22 cellular contexts compared by ENCODE assay signal in the genomic region with DNA sequence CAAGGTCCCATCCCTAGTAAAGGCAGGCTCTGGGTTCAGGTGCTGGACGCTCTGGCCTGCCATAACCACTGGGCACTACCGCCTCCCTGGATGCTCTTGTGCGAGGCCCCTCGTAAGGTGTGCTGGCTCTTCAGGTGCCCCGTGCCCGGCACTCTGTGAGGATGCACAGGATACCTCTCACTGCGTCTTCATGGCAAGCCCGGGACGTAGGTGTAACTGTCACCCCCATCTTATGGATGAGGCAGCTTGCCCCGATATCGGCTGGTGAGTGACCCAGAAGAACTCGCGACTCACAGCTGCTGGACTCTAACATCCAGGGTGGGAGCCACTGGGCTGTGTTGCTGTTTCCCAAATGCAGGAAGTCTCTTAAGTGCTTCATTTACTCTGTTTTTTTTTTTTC.
"Had no signal": no experiment of that assay in that cellular context is flagged by ENCODE, and none has a peak within 500 bp of the region (broad histone marks: within the 10 kb centered on the region; RNA-seq: fewer than 3 reads in every experiment).

No MANE protein-coding gene starts in this region.

- H3K4me1 ChIP-seq: colonic mucosa, foreskin keratinocyte, right atrium auricular region, vagina had no signal

- H3K4me1 Mint-ChIP-seq: immature natural killer cell; stimulated activated effector memory CD8-positive, alpha-beta T cell treated with anti-CD3 and anti-CD28 coated beads, Interleukin-12 subunit alpha, Interleukin-12 subunit beta, amount 100 ng/mL, for 72 hours had no signal

- H3K4me3 ChIP-seq: colonic mucosa, dorsolateral prefrontal cortex, lung, right atrium auricular region, tibial artery, upper lobe of left lung, vagina had no signal

- H3K27ac ChIP-seq: colonic mucosa, dorsolateral prefrontal cortex, foreskin keratinocyte, neutrophil, right atrium auricular region, tibial artery, upper lobe of left lung, vagina had no signal

- ATAC-seq: foreskin keratinocyte; left colon; left ventricle myocardium superior; stimulated activated effector memory CD8-positive, alpha-beta T cell treated with anti-CD3 and anti-CD28 coated beads, Interleukin-12 subunit alpha, Interleukin-12 subunit beta, amount 100 ng/mL, for 72 hours; stimulated activated naive CD8-positive, alpha-beta T cell treated with anti-CD3 and anti-CD28 coated beads, Interleukin-15, Interleukin-2, amounts not matched to agents 100 U/mL and 50 U/mL, for 24 hours had no signal

- H3K36me3 ChIP-seq: colonic mucosa, neutrophil, right atrium auricular region, tibial artery, upper lobe of left lung, vagina had no signal

- H3K27ac Mint-ChIP-seq: immature natural killer cell; nephron; stimulated activated effector memory CD8-positive, alpha-beta T cell treated with anti-CD3 and anti-CD28 coated beads, Interleukin-12 subunit alpha, Interleukin-12 subunit beta, amount 100 ng/mL, for 72 hours had no signal

- H3K9me3 Mint-ChIP-seq: immature natural killer cell; naive B cell; nephron; stimulated activated effector memory CD8-positive, alpha-beta T cell treated with anti-CD3 and anti-CD28 coated beads, Interleukin-12 subunit alpha, Interleukin-12 subunit beta, amount 100 ng/mL, for 72 hours had no signal

- H3K36me3 Mint-ChIP-seq: immature natural killer cell; naive B cell; stimulated activated effector memory CD8-positive, alpha-beta T cell treated with anti-CD3 and anti-CD28 coated beads, Interleukin-12 subunit alpha, Interleukin-12 subunit beta, amount 100 ng/mL, for 72 hours had no signal

- DNase-seq: cerebellar nuclear complex; colonic mucosa; effector CD8-positive, alpha-beta T cell; foreskin keratinocyte; immature natural killer cell; left colon; left ventricle myocardium superior; mesenchymal stem cell; naive B cell; small intestine; stimulated activated CD4-positive, alpha-beta T cell treated with anti-CD3 and anti-CD28 coated beads, Interleukin-2, amount 100 ng/mL, for 48 hours; stimulated activated CD8-positive, alpha-beta memory T cell treated with anti-CD3 and anti-CD28 coated beads, Interleukin-4, amount 100 ng/mL, for 48 hours; stimulated activated naive CD8-positive, alpha-beta T cell treated with anti-CD3 and anti-CD28 coated beads, Interleukin-15, Interleukin-2, amounts not matched to agents 100 U/mL and 50 U/mL, for 24 hours; tibial artery had no signal

- H3K4me3 Mint-ChIP-seq: immature natural killer cell; naive B cell; nephron; stimulated activated effector memory CD8-positive, alpha-beta T cell treated with anti-CD3 and anti-CD28 coated beads, Interleukin-12 subunit alpha, Interleukin-12 subunit beta, amount 100 ng/mL, for 72 hours had no signal

- H3K27me3 ChIP-seq: right atrium auricular region, upper lobe of left lung, vagina had no signal

- H3K9me3 ChIP-seq: colonic mucosa, neutrophil, right atrium auricular region, tibial artery, upper lobe of left lung, vagina had no signal
